ENCODE assay signal across 27 cellular contexts in genomic region chr3:120326784-120327183, GRCh38. TPM values are rescaled to one million over a fixed set of nuclear protein-coding genes. Genes with fewer than 3 reads are reported as not detected.
"Had no signal": no experiment of that assay in that cellular context is flagged by ENCODE, and none has a peak within 500 bp of the region (broad histone marks: within the 10 kb centered on the region; RNA-seq: fewer than 3 reads in every experiment).

No MANE protein-coding gene starts in this region.

- H3K9ac ChIP-seq: neural progenitor cell had no signal

- H3K4me3 ChIP-seq: heart right ventricle, hepatocyte, left lung, lower lobe of right lung, neural progenitor cell, ovary, skin epidermis, suprapubic skin, thoracic aorta, tibial artery, upper lobe of right lung had no signal

- H3K36me3 ChIP-seq: neural progenitor cell, ovary had no signal

- FAIRE-seq: urothelium cell line had no signal

- H3K27ac ChIP-seq: heart right ventricle, hepatocyte, left lung, lower lobe of right lung, neural progenitor cell, ovary, skin epidermis, suprapubic skin, thoracic aorta, tibial artery, upper lobe of right lung had no signal

- H2AFZ ChIP-seq: hepatocyte, neural progenitor cell had no signal

- H3K27me3 ChIP-seq: heart right ventricle, hepatocyte, left lung, neural progenitor cell, ovary, suprapubic skin, tibial artery, upper lobe of right lung had no signal

- H3K79me2 ChIP-seq: hepatocyte had no signal

- H3K9me3 ChIP-seq: heart right ventricle, left lung, lower lobe of right lung, ovary, suprapubic skin, thoracic aorta, tibial artery, upper lobe of right lung had no signal

- ATAC-seq: heart right ventricle; left cardiac atrium; left lung; lower lobe of right lung; naive thymus-derived CD8-positive, alpha-beta T cell; right cardiac atrium; sciatic nerve; upper lobe of right lung had no signal

- H3K4me1 ChIP-seq: heart right ventricle, left lung, lower lobe of right lung, neural progenitor cell, suprapubic skin, tibial artery, upper lobe of right lung had no signal

- H3K4me2 ChIP-seq: hepatocyte, neural progenitor cell had no signal

- DNase-seq: heart right ventricle; islet precursor cell; left cardiac atrium; left lung; lower lobe of right lung; mammary epithelial cell; mesenchymal stem cell; naive thymus-derived CD8-positive, alpha-beta T cell; nephron progenitor cell; ovary; retina; right cardiac atrium; stimulated activated CD4-positive, alpha-beta T cell treated with anti-CD3 and anti-CD28 coated beads, Interleukin-12 subunit alpha, Interleukin-12 subunit beta, amount 100 ng/mL, for 4 hours; stimulated activated CD4-positive, alpha-beta T cell treated with anti-CD3 and anti-CD28 coated beads, Interleukin-15, amount 100 ng/mL, for 24 hours; stimulated activated CD4-positive, alpha-beta T cell treated with anti-CD3 and anti-CD28 coated beads, Interleukin-2, amount 100 ng/mL, for 24 hours; stimulated activated CD4-positive, alpha-beta T cell treated with anti-CD3 and anti-CD28 coated beads, Interleukin-4, amount 100 ng/mL, for 1 hour; stimulated activated naive CD4-positive, alpha-beta T cell; tibial artery; trophoblast cell; upper lobe of right lung had no signal

RNA-seq across cellular contexts. Expression of gene GPR156, which starts 41.8 kb away (rescaled TPM):
- total RNA-seq: naive thymus-derived CD8-positive, alpha-beta T cell had no signal
- polyA plus RNA-seq: naive thymus-derived CD8-positive, alpha-beta T cell had no signal
